In the genomic region with DNA sequence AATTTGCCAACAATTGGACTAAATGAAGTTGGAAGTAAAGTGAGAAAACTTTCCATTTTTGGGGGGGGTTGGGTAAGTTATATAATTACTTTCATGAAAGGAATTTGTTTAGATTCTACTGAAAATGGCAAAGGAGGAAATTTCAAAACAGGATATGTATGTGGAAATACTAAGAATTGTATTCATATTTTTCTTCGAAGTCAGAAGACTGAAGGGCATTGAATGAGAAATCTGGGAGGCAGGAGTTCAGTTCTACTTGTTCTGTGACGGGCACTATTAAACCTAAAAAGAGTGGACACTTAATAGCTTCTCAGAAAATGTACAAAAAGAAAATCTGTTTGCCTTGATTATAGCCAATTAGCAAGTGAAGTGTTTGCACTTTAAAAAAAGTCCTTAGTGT, we compare ENCODE assay signal across 12 cellular contexts.
DNase-seq lines count a peak whose midpoint lies in the region; ATAC-seq and TF ChIP-seq lines count a peak whose summit lies in the region.
"Had no signal": no experiment of that assay in that cellular context is flagged by ENCODE, and none has a peak within 500 bp of the region (broad histone marks: within the 10 kb centered on the region; RNA-seq: fewer than 3 reads in every experiment).

No MANE protein-coding gene starts in this region.

- POLR2A ChIA-PET in naive thymus-derived CD4-positive, alpha-beta T cell (lab: Charles Lee) = no interaction called here

- TF ChIP-seq CTCF in cardiac fibroblast (IDR thresholded peaks at IDR 0.05; ENCODE audit: low read depth, low read length) = no peak
- no peak for TF ChIP-seq CTCF in spleen (IDR thresholded peaks at IDR 0.05 in 8 of 11, conservative IDR thresholded peaks at IDR 0.05 in 3 of 11)

- H3K36me3 ChIP-seq in CD4-positive, CD25-positive, alpha-beta regulatory T cell (ENCODE audit: control insufficient read depth, insufficient read depth, low read length) = no peaks in the 10 kb centered on the region
- H3K36me3 ChIP-seq in naive thymus-derived CD4-positive, alpha-beta T cell (ENCODE audit: control insufficient read depth in 2 of 3, insufficient read depth in 3 of 3, low read length in 3 of 3) = no peaks in the 10 kb centered on the region
- H3K36me3 ChIP-seq in spleen = no peaks in the 10 kb centered on the region
- H3K36me3 ChIP-seq: lower lobe of right lung had no signal

- H3K27ac ChIP-seq in CD4-positive, CD25-positive, alpha-beta regulatory T cell (ENCODE audit: insufficient read depth, low read length, poor library complexity, severe bottlenecking) = no peak overlapping the region
- no peak overlapping the region for H3K27ac ChIP-seq in naive thymus-derived CD4-positive, alpha-beta T cell (ENCODE audit: low read depth, low read length)
- peak overlapping the region in 2 of 8 donors; percentile 8 to 62 for H3K27ac ChIP-seq in spleen
- H3K27ac ChIP-seq: lower lobe of right lung had no signal

- CTCF ChIA-PET in naive thymus-derived CD4-positive, alpha-beta T cell (lab: Charles Lee) = no interaction called here

- H3K4me1 ChIP-seq in CD4-positive, CD25-positive, alpha-beta regulatory T cell (ENCODE audit: control insufficient read depth, insufficient read depth, low read length, poor library complexity, severe bottlenecking) = no peaks in the 10 kb centered on the region
- H3K4me1 ChIP-seq in naive thymus-derived CD4-positive, alpha-beta T cell (ENCODE audit: control insufficient read depth in 2 of 2, insufficient read depth in 2 of 2, low read length in 2 of 2) = peaks cover 0 to 5% of the 10 kb centered on the region in 2 donors
- H3K4me1 ChIP-seq in spleen = peaks cover 3 to 43% (median 27%) of the 10 kb centered on the region in 6 donors

- ATAC-seq in CD4-positive, CD25-positive, alpha-beta regulatory T cell (ENCODE audit: low read depth in 2 of 2) = no peak
- no peak for ATAC-seq in naive thymus-derived CD4-positive, alpha-beta T cell
- no peak for ATAC-seq in GM21619 (IDR thresholded peaks at IDR 0.05; ENCODE audit: unreplicated experiment)
- ATAC-seq: lower lobe of right lung had no signal

- intact Hi-C loops in naive thymus-derived CD4-positive, alpha-beta T cell (cut with micrococcal nuclease) = no loop called here
- intact Hi-C loops in spleen (cut with DNase I; ENCODE audit: low total_unique reads) = no loop called here

- no peak overlapping the region for H3K4me3 Mint-ChIP-seq in CD4-positive, CD25-positive, alpha-beta regulatory T cell
- peak overlapping the region in 6 of 10 donors; percentile 0 to 69 (median 17) for H3K4me3 Mint-ChIP-seq in naive thymus-derived CD4-positive, alpha-beta T cell

- DNase-seq in CD4-positive, CD25-positive, alpha-beta regulatory T cell = peak in 1 of 3 donors; percentile 29
- peak; percentile 73 for DNase-seq in HS-5 (ENCODE audit: low read depth)
- DNase-seq in cardiac fibroblast (ENCODE audit: low read depth in 2 of 2) = peak; percentile 81 to 92
- no peak for DNase-seq in naive thymus-derived CD4-positive, alpha-beta T cell
- DNase-seq in pons (ENCODE audit: low spot score) = no peak
- DNase-seq in NCI-H748 treated with DMSO at 0.1 percent for 48 hours (lab: John Stamatoyannopoulos, UW) = no peak
- no peak for DNase-seq in spleen
- DNase-seq: GDM1, lower lobe of right lung, NCI-H510A had no signal

- H3K27me3 ChIP-seq in CD4-positive, CD25-positive, alpha-beta regulatory T cell (ENCODE audit: control insufficient read depth, insufficient read depth, low read length) = no peaks in the 10 kb centered on the region
- no peaks in the 10 kb centered on the region for H3K27me3 ChIP-seq in naive thymus-derived CD4-positive, alpha-beta T cell (ENCODE audit: control insufficient read depth in 2 of 2, insufficient read depth in 2 of 2, low read length in 2 of 2)
- no peaks in the 10 kb centered on the region for H3K27me3 ChIP-seq in spleen (replicated peaks in 1 of 7)

- no peak overlapping the region for H3K4me3 ChIP-seq in CD4-positive, CD25-positive, alpha-beta regulatory T cell (ENCODE audit: low read depth, low read length)
- H3K4me3 ChIP-seq in cardiac fibroblast (replicated peaks in 1 of 2; ENCODE audit: low read depth in 2 of 2, low read length in 2 of 2) (no peak overlapping the region), spleen (no peak overlapping the region)
- no peak overlapping the region for H3K4me3 ChIP-seq in naive thymus-derived CD4-positive, alpha-beta T cell (ENCODE audit: low read length)
- H3K4me3 ChIP-seq: lower lobe of right lung, SK-N-MC had no signal

- peaks cover 19% of the 10 kb centered on the region for H3K36me3 Mint-ChIP-seq in CD4-positive, CD25-positive, alpha-beta regulatory T cell
- peaks cover 3 to 29% (median 11%) of the 10 kb centered on the region in 5 donors for H3K36me3 Mint-ChIP-seq in naive thymus-derived CD4-positive, alpha-beta T cell

- no peaks in the 10 kb centered on the region for H3K9me3 Mint-ChIP-seq in CD4-positive, CD25-positive, alpha-beta regulatory T cell
- H3K9me3 Mint-ChIP-seq in naive thymus-derived CD4-positive, alpha-beta T cell = peaks cover 0 to 5% (median 0%) of the 10 kb centered on the region in 11 donors

- TF ChIP-seq POLR2A in spleen (IDR thresholded peaks at IDR 0.05) = no peak

- H3K27ac Mint-ChIP-seq in CD4-positive, CD25-positive, alpha-beta regulatory T cell = peak overlapping the region in 2 of 3 donors; percentile 10 to 43
- H3K27ac Mint-ChIP-seq in naive thymus-derived CD4-positive, alpha-beta T cell = peak overlapping the region in 6 of 9 donors; percentile 12 to 58 (median 30)

- no peaks in the 10 kb centered on the region for H3K9me3 ChIP-seq in CD4-positive, CD25-positive, alpha-beta regulatory T cell (ENCODE audit: control insufficient read depth in 2 of 2, low read length in 2 of 2)
- H3K9me3 ChIP-seq in naive thymus-derived CD4-positive, alpha-beta T cell (ENCODE audit: control insufficient read depth in 2 of 3, low read length in 3 of 3) = no peaks in the 10 kb centered on the region
- H3K9me3 ChIP-seq in spleen = no peaks in the 10 kb centered on the region
- H3K9me3 ChIP-seq: lower lobe of right lung had no signal

- peaks cover 7 to 34% (median 24%) of the 10 kb centered on the region in 4 donors for H3K4me1 Mint-ChIP-seq in CD4-positive, CD25-positive, alpha-beta regulatory T cell
- peaks cover 9 to 40% (median 24%) of the 10 kb centered on the region in 7 donors for H3K4me1 Mint-ChIP-seq in naive thymus-derived CD4-positive, alpha-beta T cell

- H3K27me3 Mint-ChIP-seq in CD4-positive, CD25-positive, alpha-beta regulatory T cell = no peaks in the 10 kb centered on the region
- no peaks in the 10 kb centered on the region for H3K27me3 Mint-ChIP-seq in naive thymus-derived CD4-positive, alpha-beta T cell

- 21 to 42% (median 38%) methylated on average over 2 of the region's 2 CpGs for WGBS in spleen, 5 donors

Comparison
In these comparisons a context has a peak if more than half of its experiments do, and no peak if none do; other contexts are left out.
1. DNase-seq: peak in HS-5 (single experiment) and cardiac fibroblast (2 of 2); none in naive thymus-derived CD4-positive, alpha-beta T cell (0 of 9), pons (single experiment), NCI-H748 treated with DMSO at 0.1 percent for 48 hours (single experiment) and spleen (single experiment).
2. H3K4me3 Mint-ChIP-seq: peak in naive thymus-derived CD4-positive, alpha-beta T cell (6 of 10); none in CD4-positive, CD25-positive, alpha-beta regulatory T cell (0 of 4).